In genomic region chr17:4583206-4583605, GRCh38 we compare ENCODE assay signal across 1 cellular context.
TF ChIP-seq lines count a peak whose summit lies in the region.

No MANE protein-coding gene starts in this region.

TF ChIP-seq in HepG2, 621 proteins besides CTCF, POLR2A, EP300 and RAD21:
- TF ChIP-seq PRPF4 (IDR thresholded peaks at IDR 0.05; ENCODE audit: low read depth, low read length, poor library complexity, severe bottlenecking) (no peak), ZSCAN31 (CRISPR knock-in tag; IDR thresholded peaks at IDR 0.05; ENCODE audit: low read depth) (no peak), NFKBIZ (CRISPR knock-in tag; IDR thresholded peaks at IDR 0.05) (no peak), NFE2 (CRISPR knock-in tag; IDR thresholded peaks at IDR 0.05) (no peak), MBNL3 (CRISPR knock-in tag; conservative IDR thresholded peaks at IDR 0.05) (no peak), MXD3 (CRISPR knock-in tag; IDR thresholded peaks at IDR 0.05) (no peak), ZNF235 (CRISPR knock-in tag; IDR thresholded peaks at IDR 0.05; ENCODE audit: borderline replicate concordance) (no peak), MLXIP (CRISPR knock-in tag; IDR thresholded peaks at IDR 0.05; ENCODE audit: borderline replicate concordance) (no peak), ATF7 (IDR thresholded peaks at IDR 0.05) (no peak), ATF7 (CRISPR knock-in tag; IDR thresholded peaks at IDR 0.05) (no peak), E2F1 (CRISPR knock-in tag; IDR thresholded peaks at IDR 0.05) (no peak), HMG20B (CRISPR knock-in tag; conservative IDR thresholded peaks at IDR 0.05) (no peak), ZSCAN12 (CRISPR knock-in tag; IDR thresholded peaks at IDR 0.05) (no peak), ZMYM3 (CRISPR knock-in tag; IDR thresholded peaks at IDR 0.05) (no peak), ZNF792 (CRISPR knock-in tag; IDR thresholded peaks at IDR 0.05) (no peak), THAP7 (CRISPR knock-in tag; IDR thresholded peaks at IDR 0.05) (no peak), ARID4A (CRISPR knock-in tag; IDR thresholded peaks at IDR 0.05; ENCODE audit: borderline replicate concordance) (no peak), ZNF646 (CRISPR knock-in tag; IDR thresholded peaks at IDR 0.05) (no peak)
